ENCODE assay signal across 8 cellular contexts in genomic region chr12:100234591-100235304, GRCh38. TPM values are rescaled to one million over a fixed set of nuclear protein-coding genes. Genes with fewer than 3 reads are reported as not detected.
DNase-seq lines count a peak whose midpoint lies in the region; ATAC-seq and TF ChIP-seq lines count a peak whose summit lies in the region.

No MANE protein-coding gene starts in this region.

- DNase-seq in AG08396 (ENCODE audit: low spot score) (peak; percentile 28), HT1080 (ENCODE audit: low read depth) (peak; percentile 34), PC-3 (peak; percentile 81), erythroblast (lab: John Stamatoyannopoulos, UW) (peak; percentile 48 to 67), nephron progenitor cell (no peak)
- DNase-seq in effector CD8-positive, alpha-beta T cell (lab: John Stamatoyannopoulos, UW), result no peak
- no peak for DNase-seq in stimulated activated CD4-positive, alpha-beta T cell treated with anti-CD3 and anti-CD28 coated beads, Interleukin-1b, Interleukin-23, amount 100 ng/mL, for 48 hours

- H3K36me3 ChIP-seq in PC-3 (ENCODE audit: low read depth, low read length), result no peaks in the 10 kb centered on the region

- POLR2A ChIA-PET in PC-3 (lab: Charles Lee; ENCODE audit: unreplicated experiment), result interaction anchor here (0.5 to 0.6 kb wide), 2 partner anchors 98 to 323 kb away, joined by 3 to 10 read pairs; no protein-coding TSS in a partner anchor

- H3K4me2 ChIP-seq in PC-3 (ENCODE audit: low read length), result peak overlapping the region; percentile 76

- no peak for TF ChIP-seq POLR2A in erythroblast (IDR thresholded peaks at IDR 0.05; ENCODE audit: low read length)

- no TSS peak for BruUV-seq in PC-3 (replicated peaks; lab: Mats Ljungman, UMichigan)

- H3K27me3 Mint-ChIP-seq in nephron progenitor cell (ENCODE audit: low read depth, poor library complexity), result peaks cover 2% of the 10 kb centered on the region

- H2AFZ ChIP-seq in PC-3 (ENCODE audit: low read length), result peak overlapping the region; percentile 53

- no peaks in the 10 kb centered on the region for H3K9me2 ChIP-seq in PC-3 (replicated peaks; ENCODE audit: low read length)

- H3K4me3 ChIP-seq in PC-3 (ENCODE audit: low read length), result peak overlapping the region; percentile 53

- peak; percentile 65 for ATAC-seq in PC-3

- no peaks in the 10 kb centered on the region for H3F3A ChIP-seq in PC-3 (ENCODE audit: low read length, unreplicated experiment)

- no peaks in the 10 kb centered on the region for H4K20me1 ChIP-seq in PC-3 (ENCODE audit: low read length)

- H3K27ac ChIP-seq in PC-3 (ENCODE audit: low read length), result peak overlapping the region; percentile 66

- intact Hi-C loops in PC-3 (cut with micrococcal nuclease), result loop anchor here (1.0 to 2.0 kb wide), 4 partner anchors 33 to 506 kb away; partner anchors contain the start of genes DEPDC4 and SCYL2

- H3K4me1 Mint-ChIP-seq in nephron progenitor cell, result peaks cover 8% of the 10 kb centered on the region

- H3K9me3 ChIP-seq in PC-3 (ENCODE audit: low read length), result no peaks in the 10 kb centered on the region

- no peaks in the 10 kb centered on the region for H3K79me2 ChIP-seq in PC-3 (ENCODE audit: low read length)

- H3K27me3 ChIP-seq in PC-3 (ENCODE audit: low read length), result no peaks in the 10 kb centered on the region

- H3K36me3 Mint-ChIP-seq in nephron progenitor cell (ENCODE audit: low read depth), result peaks cover 12% of the 10 kb centered on the region

- H3K4me3 Mint-ChIP-seq in nephron progenitor cell, result no peak overlapping the region

- peak overlapping the region; percentile 30 for H3K9ac ChIP-seq in PC-3 (ENCODE audit: low read length)

- peak; percentile 53 for TF ChIP-seq CTCF in GM12874 (IDR thresholded peaks at IDR 0.05; ENCODE audit: insufficient read depth, low read depth, low read length)
- peak; percentile 93 for TF ChIP-seq CTCF in PC-3 (conservative IDR thresholded peaks at IDR 0.05; ENCODE audit: low read depth, low read length)
- peak; percentile 57 for TF ChIP-seq CTCF in nephron progenitor cell (IDR thresholded peaks at IDR 0.05)

- H3K27ac Mint-ChIP-seq in nephron progenitor cell, result peak overlapping the region; percentile 94

- H3K9me3 Mint-ChIP-seq in nephron progenitor cell, result peaks cover 9% of the 10 kb centered on the region

- peaks cover 34% of the 10 kb centered on the region for H3K4me1 ChIP-seq in PC-3 (ENCODE audit: insufficient read depth, low read length)

- CTCF ChIA-PET in PC-3 (lab: Charles Lee), result interaction anchor here (0.5 to 0.8 kb wide), 5 partner anchors 33 to 321 kb away, joined by 3 read pairs; no protein-coding TSS in a partner anchor

RNA-seq across cellular contexts. Expression of gene DEPDC4, which starts 32.1 kb away (rescaled TPM):
- total RNA-seq in HT1080 (2014; rRNA removed; shearing (Covaris generic)), result 2.1 and 2.4 TPM in 2 replicates
- polyA plus RNA-seq in HT1080 (2015; cell fraction: cytosol; rRNA removed), result 2.3 and 3.6 TPM in 2 replicates
- 2.8 and 2.9 TPM in 2 replicates for polyA plus RNA-seq in HT1080 (2015; cell fraction: nucleus; rRNA removed)
- total RNA-seq in PC-3 (2014; rRNA removed), result 0.29 and 2.0 TPM in 2 replicates

RNA-seq across cellular contexts. Expression of gene SCYL2, which starts 32.2 kb away (rescaled TPM):
- total RNA-seq in HT1080 (2014; rRNA removed; shearing (Covaris generic)), result 23.6 and 25.5 TPM in 2 replicates
- 21.9 and 29.6 TPM in 2 replicates for polyA plus RNA-seq in HT1080 (2015; cell fraction: cytosol; rRNA removed)
- polyA plus RNA-seq in HT1080 (2015; cell fraction: nucleus; rRNA removed), result 38.0 and 49.5 TPM in 2 replicates
- 35.8 and 40.7 TPM in 2 replicates for total RNA-seq in PC-3 (2014; rRNA removed)

RNA-seq across cellular contexts. Expression of gene ACTR6, which starts 34.1 kb away (rescaled TPM):
- 15.6 and 20.8 TPM in 2 replicates for total RNA-seq in HT1080 (2014; rRNA removed; shearing (Covaris generic))
- polyA plus RNA-seq in HT1080 (2015; cell fraction: cytosol; rRNA removed), result 28.9 and 43.8 TPM in 2 replicates
- polyA plus RNA-seq in HT1080 (2015; cell fraction: nucleus; rRNA removed), result 46.0 and 75.3 TPM in 2 replicates
- 18.4 and 21.2 TPM in 2 replicates for total RNA-seq in PC-3 (2014; rRNA removed)

Comparison
In these comparisons a context has a peak if more than half of its experiments do, and no peak if none do; other contexts are left out.
1. DNase-seq: peak in AG08396 (single experiment), HT1080 (single experiment), PC-3 (single experiment) and erythroblast (2 of 2); none in nephron progenitor cell (single experiment), effector CD8-positive, alpha-beta T cell (single experiment) and stimulated activated CD4-positive, alpha-beta T cell treated with anti-CD3 and anti-CD28 coated beads, Interleukin-1b, Interleukin-23, amount 100 ng/mL, for 48 hours (single experiment).
2. Peak in every context shown above with its lines, with median percentiles within 50 percentile points of each other: CTCF ChIP-seq.